Comparison of ENCODE assay signal across 8 cellular contexts in the genomic region with DNA sequence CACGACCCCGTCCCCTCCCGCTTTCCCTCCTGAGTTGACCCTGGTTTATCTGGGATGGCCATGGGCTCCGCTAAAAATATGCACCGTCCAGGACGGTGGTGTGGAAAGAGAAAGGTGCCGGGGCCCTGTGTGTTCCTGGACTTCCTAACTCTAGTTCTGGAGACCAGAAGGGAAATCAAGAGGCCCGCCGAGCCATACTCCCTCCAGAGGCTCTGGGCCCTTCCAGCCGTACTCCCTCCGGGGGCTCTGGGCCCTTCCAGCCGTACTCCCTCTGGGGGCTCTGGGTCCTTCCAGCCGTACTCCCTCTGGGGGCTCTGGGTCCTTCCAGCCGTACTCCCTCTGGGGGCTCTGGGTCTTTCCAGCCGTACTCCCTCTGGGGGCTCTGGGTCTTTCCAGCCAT.
DNase-seq lines count a peak whose midpoint lies in the region; ATAC-seq and TF ChIP-seq lines count a peak whose summit lies in the region.
"Not testable (repeated sequence)": the region's sequence is repeated elsewhere in the genome, so short reads cannot be mapped to it uniquely, and the experiment has no call there.

No MANE protein-coding gene starts in this region.

- peak overlapping the region; percentile 64 to 92 (median 87) for H3K4me2 ChIP-seq in BLaER1 treated with 17β-estradiol and CSF1 and Interleukin-3, amounts not matched to agents 10 nM and 100 nM
- not testable (repeated sequence) for H3K4me2 ChIP-seq in IMR-90 (ENCODE audit: low read depth, low read length)

- not testable (repeated sequence) for H3K56ac ChIP-seq in IMR-90 (ENCODE audit: extremely low read depth, insufficient read depth, low read length)

- not testable (repeated sequence) for H3K14ac ChIP-seq in IMR-90 (replicated peaks; ENCODE audit: low read depth, low read length)

- TF ChIP-seq CTCF in IMR-90 (conservative IDR thresholded peaks at IDR 0.05; ENCODE audit: low read depth, low read length); MCF 10A (IDR thresholded peaks at IDR 0.05; ENCODE audit: unreplicated experiment); natural killer cell (IDR thresholded peaks at IDR 0.05); sigmoid colon (IDR thresholded peaks at IDR 0.05): not testable (repeated sequence)

- not testable (repeated sequence) for H3K4ac ChIP-seq in IMR-90 (ENCODE audit: low read depth, low read length)

- H3K4me1 Mint-ChIP-seq in CD4-positive, CD25-positive, alpha-beta regulatory T cell: peaks cover 21 to 85% (median 34%) of the 10 kb centered on the region in 4 donors
- peaks cover 16% of the 10 kb centered on the region for H3K4me1 Mint-ChIP-seq in MCF 10A (ENCODE audit: insufficient read depth, unreplicated experiment)
- peaks cover 38 to 89% (median 67%) of the 10 kb centered on the region in 7 donors for H3K4me1 Mint-ChIP-seq in naive thymus-derived CD4-positive, alpha-beta T cell
- H3K4me1 Mint-ChIP-seq in natural killer cell: peaks cover 55 to 77% of the 10 kb centered on the region in 2 donors

- not testable (repeated sequence) for TF ChIP-seq POLR2A in IMR-90 (IDR thresholded peaks at IDR 0.05; ENCODE audit: low read depth, low read length); sigmoid colon (IDR thresholded peaks at IDR 0.05)

- DNase-seq in CD4-positive, CD25-positive, alpha-beta regulatory T cell; IMR-90; MCF 10A (ENCODE audit: unreplicated experiment); naive thymus-derived CD4-positive, alpha-beta T cell; natural killer cell; sigmoid colon: not testable (repeated sequence)
- DNase-seq in Right ventricle myocardium inferior (ENCODE audit: missing footprints): peak; percentile 11

- H3K4me1 ChIP-seq in BLaER1 treated with 17β-estradiol and CSF1 and Interleukin-3, amounts not matched to agents 10 nM and 100 nM: peaks cover 77 to 88% (median 85%) of the 10 kb centered on the region in 10 experiments
- H3K4me1 ChIP-seq in CD4-positive, CD25-positive, alpha-beta regulatory T cell (ENCODE audit: control insufficient read depth, insufficient read depth, low read length, poor library complexity, severe bottlenecking): peaks cover 55% of the 10 kb centered on the region
- H3K4me1 ChIP-seq in IMR-90 (ENCODE audit: control insufficient read depth, insufficient read depth, low read length) (peaks cover 25% of the 10 kb centered on the region), sigmoid colon (peaks cover 0 to 29% (median 19%) of the 10 kb centered on the region in 4 donors)
- peaks cover 16 to 53% of the 10 kb centered on the region in 2 donors for H3K4me1 ChIP-seq in naive thymus-derived CD4-positive, alpha-beta T cell (ENCODE audit: control insufficient read depth in 2 of 2, insufficient read depth in 2 of 2, low read length in 2 of 2)

- H3K18ac ChIP-seq in IMR-90 (ENCODE audit: low read depth, low read length): not testable (repeated sequence)

- 100% methylated on average over 1 of the region's 15 CpGs; no CpG with 5 or more reads in 1 of the 2 experiments for WGBS in IMR-90 (ENCODE audit: extremely low coverage in 2 of 2, insufficient read length in 1 of 2), 2 experiments
- WGBS in sigmoid colon, 2 donors: 88 to 91% methylated on average over 15 of the region's 15 CpGs

- peak overlapping the region in 1 of 10 experiments; percentile 31; a peak in 3 of 20 replicates for H3K4me3 ChIP-seq in BLaER1 treated with 17β-estradiol and CSF1 and Interleukin-3, amounts not matched to agents 10 nM and 100 nM
- H3K4me3 ChIP-seq in CD4-positive, CD25-positive, alpha-beta regulatory T cell (ENCODE audit: low read depth, low read length); IMR-90 (ENCODE audit: insufficient read depth, low read depth, low read length); naive thymus-derived CD4-positive, alpha-beta T cell (ENCODE audit: low read length); sigmoid colon: not testable (repeated sequence)

- dilution Hi-C loops in IMR-90 (cut with HindIII; ENCODE audit: low sequenced_read_pairs, unreplicated experiment): not testable (repeated sequence)

- not testable (repeated sequence) for H2AK9ac ChIP-seq in IMR-90 (replicated peaks; ENCODE audit: low read depth, low read length, poor library complexity)

- H2AFZ ChIP-seq in IMR-90 (replicated peaks; ENCODE audit: low read length, poor library complexity): not testable (repeated sequence)

- H4K5ac ChIP-seq in IMR-90 (ENCODE audit: low read depth, low read length): not testable (repeated sequence)

- CTCF ChIA-PET in IMR-90 (lab: Yijun Ruan, JAX); MCF 10A (lab: Yijun Ruan, JAX): not testable (repeated sequence)
- CTCF ChIA-PET in naive thymus-derived CD4-positive, alpha-beta T cell (lab: Charles Lee): interaction anchor here (1.0 kb wide), 1 partner anchor 14 kb away, joined by 3 read pairs; no protein-coding TSS in a partner anchor

- not testable (repeated sequence) for ATAC-seq in CD4-positive, CD25-positive, alpha-beta regulatory T cell (ENCODE audit: low read depth in 2 of 2); IMR-90 (ENCODE audit: low read depth); Right ventricle myocardium inferior; naive thymus-derived CD4-positive, alpha-beta T cell; natural killer cell

- BruUV-seq in IMR-90 (replicated peaks; lab: Mats Ljungman, UMichigan); MCF 10A (replicated peaks; lab: Mats Ljungman, UMichigan): not testable (repeated sequence)

- H4K8ac ChIP-seq in IMR-90 (ENCODE audit: low read depth in 2 of 2, low read length in 2 of 2): not testable (repeated sequence)

- intact Hi-C loops in IMR-90 (cut with micrococcal nuclease); MCF 10A (cut with micrococcal nuclease); Right ventricle myocardium inferior (cut with DNase I); naive thymus-derived CD4-positive, alpha-beta T cell (cut with micrococcal nuclease); natural killer cell (cut with micrococcal nuclease); sigmoid colon (cut with DNase I): not testable (repeated sequence)

- H3K27ac ChIP-seq in BLaER1 treated with 17β-estradiol and CSF1 and Interleukin-3, amounts not matched to agents 10 nM and 100 nM: peak overlapping the region; percentile 50 to 97 (median 76); a peak in 21 of 22 replicates
- H3K27ac ChIP-seq in CD4-positive, CD25-positive, alpha-beta regulatory T cell (ENCODE audit: insufficient read depth, low read length, poor library complexity, severe bottlenecking): peak overlapping the region; percentile 41
- not testable (repeated sequence) for H3K27ac ChIP-seq in IMR-90 (ENCODE audit: insufficient read depth, low read length)
- H3K27ac ChIP-seq in naive thymus-derived CD4-positive, alpha-beta T cell (ENCODE audit: low read depth, low read length): peak overlapping the region; percentile 60
- peak overlapping the region in 3 of 4 donors; percentile 22 to 71 (median 67) for H3K27ac ChIP-seq in sigmoid colon

- POLR2A ChIA-PET in IMR-90 (lab: Charles Lee; ENCODE audit: unreplicated experiment); MCF 10A (lab: Yijun Ruan, JAX); naive thymus-derived CD4-positive, alpha-beta T cell (lab: Charles Lee): not testable (repeated sequence)

- not testable (repeated sequence) for H4K20me1 ChIP-seq in BLaER1 treated with 17β-estradiol and CSF1 and Interleukin-3, amounts not matched to agents 10 nM and 100 nM; IMR-90 (ENCODE audit: insufficient read depth, low read length)

- H3K9ac ChIP-seq in BLaER1 treated with 17β-estradiol and CSF1 and Interleukin-3, amounts not matched to agents 10 nM and 100 nM: peak overlapping the region; percentile 37 to 85 (median 59); a peak in 19 of 22 replicates
- H3K9ac ChIP-seq in IMR-90 (ENCODE audit: low read depth, low read length): not testable (repeated sequence)

- peak overlapping the region in 1 of 3 donors; percentile 99 for H3K27ac Mint-ChIP-seq in CD4-positive, CD25-positive, alpha-beta regulatory T cell
- peak overlapping the region; percentile 73 for H3K27ac Mint-ChIP-seq in MCF 10A (ENCODE audit: low read depth, unreplicated experiment)
- H3K27ac Mint-ChIP-seq in naive thymus-derived CD4-positive, alpha-beta T cell: peak overlapping the region in 5 of 9 donors; percentile 8 to 94 (median 79)
- peak overlapping the region; percentile 94 to 96 for H3K27ac Mint-ChIP-seq in natural killer cell

- H2BK20ac ChIP-seq in IMR-90 (ENCODE audit: low read depth, low read length): not testable (repeated sequence)

- not testable (repeated sequence) for TF ChIP-seq RAD21 in IMR-90 (IDR thresholded peaks at IDR 0.05; ENCODE audit: low read length)

- not testable (repeated sequence) for H3K9me1 ChIP-seq in IMR-90 (ENCODE audit: insufficient read depth, low read length)

- H3K27me3 ChIP-seq in BLaER1 treated with 17β-estradiol and CSF1 and Interleukin-3, amounts not matched to agents 10 nM and 100 nM; CD4-positive, CD25-positive, alpha-beta regulatory T cell (ENCODE audit: control insufficient read depth, insufficient read depth, low read length); IMR-90 (ENCODE audit: control insufficient read depth, insufficient read depth, low read length); naive thymus-derived CD4-positive, alpha-beta T cell (ENCODE audit: control insufficient read depth in 2 of 2, insufficient read depth in 2 of 2, low read length in 2 of 2); sigmoid colon: not testable (repeated sequence)

- H2BK120ac ChIP-seq in IMR-90 (ENCODE audit: low read depth, low read length): peak overlapping the region; percentile 31; the same call in 1 of the 2 replicates

- H3K27me3 Mint-ChIP-seq in CD4-positive, CD25-positive, alpha-beta regulatory T cell; MCF 10A (ENCODE audit: insufficient read depth, unreplicated experiment); naive thymus-derived CD4-positive, alpha-beta T cell; natural killer cell (ENCODE audit: low read depth in 2 of 2): not testable (repeated sequence)

- TF ChIP-seq EP300 in sigmoid colon (IDR thresholded peaks at IDR 0.05): not testable (repeated sequence)

- not testable (repeated sequence) for H3K4me3 Mint-ChIP-seq in CD4-positive, CD25-positive, alpha-beta regulatory T cell; MCF 10A (ENCODE audit: unreplicated experiment); natural killer cell
- peak overlapping the region in 1 of 10 donors; percentile 58 for H3K4me3 Mint-ChIP-seq in naive thymus-derived CD4-positive, alpha-beta T cell

- H2BK5ac ChIP-seq in IMR-90 (ENCODE audit: low read depth, low read length, poor library complexity, severe bottlenecking): not testable (repeated sequence)

- not testable (repeated sequence) for H3K9me3 ChIP-seq in BLaER1 treated with 17β-estradiol and CSF1 and Interleukin-3, amounts not matched to agents 10 nM and 100 nM (replicated peaks in 1 of 11); CD4-positive, CD25-positive, alpha-beta regulatory T cell (ENCODE audit: control insufficient read depth in 2 of 2, low read length in 2 of 2); IMR-90 (ENCODE audit: control insufficient read depth, insufficient read depth, low read length); naive thymus-derived CD4-positive, alpha-beta T cell (ENCODE audit: control insufficient read depth in 2 of 3, low read length in 3 of 3); sigmoid colon

- H3K36me3 ChIP-seq in BLaER1 treated with 17β-estradiol and CSF1 and Interleukin-3, amounts not matched to agents 10 nM and 100 nM; CD4-positive, CD25-positive, alpha-beta regulatory T cell (ENCODE audit: control insufficient read depth, insufficient read depth, low read length); IMR-90 (ENCODE audit: control insufficient read depth, insufficient read depth, low read length); naive thymus-derived CD4-positive, alpha-beta T cell (ENCODE audit: control insufficient read depth in 2 of 3, insufficient read depth in 3 of 3, low read length in 3 of 3); sigmoid colon: not testable (repeated sequence)

- not testable (repeated sequence) for H2AK5ac ChIP-seq in IMR-90 (ENCODE audit: low read depth, low read length)

- H2BK15ac ChIP-seq in IMR-90 (ENCODE audit: low read depth, low read length): not testable (repeated sequence)

- in situ Hi-C loops in IMR-90 (cut with MboI; ENCODE audit: low sequenced_read_pairs): not testable (repeated sequence)

- peaks cover 22% of the 10 kb centered on the region for H3K36me3 Mint-ChIP-seq in CD4-positive, CD25-positive, alpha-beta regulatory T cell
- not testable (repeated sequence) for H3K36me3 Mint-ChIP-seq in MCF 10A (ENCODE audit: insufficient read depth, unreplicated experiment); naive thymus-derived CD4-positive, alpha-beta T cell; natural killer cell

- not testable (repeated sequence) for H4K91ac ChIP-seq in IMR-90 (ENCODE audit: insufficient read depth, low read depth, low read length)

- not testable (repeated sequence) for H3K79me1 ChIP-seq in IMR-90 (ENCODE audit: low read depth in 1 of 2, low read length in 2 of 2)

- H3K9me3 Mint-ChIP-seq in CD4-positive, CD25-positive, alpha-beta regulatory T cell; MCF 10A (ENCODE audit: unreplicated experiment); naive thymus-derived CD4-positive, alpha-beta T cell; natural killer cell: not testable (repeated sequence)

- not testable (repeated sequence) for H3K23ac ChIP-seq in IMR-90 (ENCODE audit: low read depth, low read length)
